ENCODE assay signal across 21 cellular contexts in the genomic region with DNA sequence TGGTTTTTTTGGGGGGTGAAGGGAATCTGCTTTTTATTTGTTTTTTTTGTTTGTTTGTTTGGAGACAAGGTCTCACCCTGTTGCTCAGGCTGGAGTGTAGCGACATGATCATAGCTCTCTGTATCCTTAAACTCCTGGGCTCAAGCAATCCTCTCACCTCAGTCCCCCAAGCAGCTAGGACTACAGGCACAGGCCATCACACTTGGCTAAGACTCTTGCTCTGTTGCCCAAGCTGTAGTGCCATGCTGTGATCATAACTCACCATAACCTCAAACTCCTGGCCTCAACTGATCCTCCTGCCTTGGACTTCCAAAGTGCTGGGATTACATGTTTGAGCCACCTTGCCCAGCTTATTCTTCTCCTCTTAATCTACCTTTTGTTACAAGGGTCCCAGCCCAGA. TPM values are rescaled to one million over a fixed set of nuclear protein-coding genes. Genes with fewer than 3 reads are reported as not detected.
DNase-seq lines count a peak whose midpoint lies in the region; ATAC-seq, FAIRE-seq and TF ChIP-seq lines count a peak whose summit lies in the region.
"Had no signal": no experiment of that assay in that cellular context is flagged by ENCODE, and none has a peak within 500 bp of the region (broad histone marks: within the 10 kb centered on the region; RNA-seq: fewer than 3 reads in every experiment).

No MANE protein-coding gene starts in this region.

- H2BK15ac ChIP-seq in H1 (ENCODE audit: low read length), result no peak overlapping the region

- peak overlapping the region; percentile 88 for H2BK12ac ChIP-seq in H1 (ENCODE audit: low read depth, low read length)

- peak overlapping the region; percentile 22 for H3K56ac ChIP-seq in H1 (replicated peaks; ENCODE audit: insufficient read length, low read depth, low read length)

- no peak overlapping the region for H4K8ac ChIP-seq in H1 (ENCODE audit: extremely low read depth, insufficient read depth, low read length)

- no peak for TF ChIP-seq EP300 in H1 (IDR thresholded peaks at IDR 0.05; ENCODE audit: borderline replicate concordance in 1 of 2, low read depth in 2 of 2, low read length in 2 of 2)

- H2AK5ac ChIP-seq in H1 (ENCODE audit: low read depth, low read length), result peak overlapping the region; percentile 89

- peaks cover 2 to 11% (median 7%) of the 10 kb centered on the region in 3 donors for H3K27me3 Mint-ChIP-seq in immature natural killer cell (ENCODE audit: low read depth in 3 of 3)

- ATAC-seq in mucosa of descending colon (peak; percentile 35), GM18520 (IDR thresholded peaks at IDR 0.05; ENCODE audit: unreplicated experiment) (no peak)
- ATAC-seq in activated naive CD4-positive, alpha-beta T cell treated with anti-CD3 and anti-CD28 coated beads, Interleukin-2, amount 50 U/mL, for 72 hours, result no peak
- ATAC-seq: gastroesophageal sphincter had no signal

- 90% methylated on average over 1 of the region's 1 CpG for WGBS in HUES64
- 15% methylated on average over 1 of the region's 1 CpG; no CpG with 5 or more reads in 1 of the 2 experiments for WGBS in H1 (ENCODE audit: extremely low coverage in 1 of 2, insufficient coverage in 1 of 2, insufficient read length in 1 of 2, insufficient replicate concordance in 2 of 2, low coverage in 1 of 2, low lambda C conversion rate in 2 of 2, missing lambda C conversion rate in 1 of 2), 2 experiments

- no peaks in the 10 kb centered on the region for H3K9me3 Mint-ChIP-seq in activated naive CD4-positive, alpha-beta T cell treated with anti-CD3 and anti-CD28 coated beads, Interleukin-2, amount 50 U/mL, for 72 hours
- H3K9me3 Mint-ChIP-seq in immature natural killer cell, result no peaks in the 10 kb centered on the region
- H3K9me3 Mint-ChIP-seq: activated CD4-positive, alpha-beta memory T cell treated with anti-CD3 and anti-CD28 coated beads, Interleukin-2, amount 10 ng/mL, durations not matched to agents 7 days and 5 days had no signal

- H3K79me2 ChIP-seq in ACC112 (ENCODE audit: control insufficient read depth, insufficient read depth, low read length, unreplicated experiment) (peaks cover 59% of the 10 kb centered on the region), H1 (ENCODE audit: control insufficient read depth in 1 of 2, insufficient read depth in 2 of 2, low read length in 2 of 2) (peaks cover 12 to 61% of the 10 kb centered on the region in 2 experiments; a peak in 3 of 4 replicates)

- intact Hi-C loops in mucosa of descending colon (cut with DNase I, micrococcal nuclease), result no loop called here

- H2BK120ac ChIP-seq in H1 (replicated peaks; ENCODE audit: low read depth, low read length), result peak overlapping the region; percentile 70

- H2AFZ ChIP-seq in ACC112 (ENCODE audit: low read length, unreplicated experiment) (no peak overlapping the region), H1 (ENCODE audit: low read length) (no peak overlapping the region)

- H3K9ac ChIP-seq in HUES64 (ENCODE audit: low read depth, low read length) (peak overlapping the region; percentile 64), H1 (replicated peaks in 1 of 4; ENCODE audit: extremely low read depth in 1 of 4, low read depth in 3 of 4, low read length in 3 of 4) (peak overlapping the region in 3 of 4 experiments; percentile 35 to 67 (median 65); a peak in 3 of 7 replicates)

- no peak overlapping the region for H3K4me3 Mint-ChIP-seq in immature natural killer cell
- H3K4me3 Mint-ChIP-seq: activated CD4-positive, alpha-beta memory T cell treated with anti-CD3 and anti-CD28 coated beads, Interleukin-2, amount 10 ng/mL, durations not matched to agents 7 days and 5 days had no signal

- H3K23me2 ChIP-seq in H1 (ENCODE audit: low read depth, low read length), result no peaks in the 10 kb centered on the region

- H3K9me3 ChIP-seq in HUES64 (ENCODE audit: insufficient read depth, low read depth, low read length) (no peaks in the 10 kb centered on the region), H1 (ENCODE audit: insufficient read depth in 2 of 2, low read depth in 1 of 2, low read length in 1 of 2) (no peaks in the 10 kb centered on the region), mucosa of descending colon (no peaks in the 10 kb centered on the region)
- H3K9me3 ChIP-seq: BLaER1 treated with 17β-estradiol and CSF1 and Interleukin-3, amounts not matched to agents 10 nM and 100 nM; esophagus squamous epithelium; gastroesophageal sphincter; MG63; ovary had no signal

- no peak overlapping the region for H3K23ac ChIP-seq in H1 (ENCODE audit: insufficient read length)

- H3K36me3 ChIP-seq in ACC112 (ENCODE audit: insufficient read depth, low read length), result no peaks in the 10 kb centered on the region
- H3K36me3 ChIP-seq in HUES64 (ENCODE audit: insufficient read depth, low read length), result 0 out of 2 replicates have a peak, but pooled peaks cover 2% of the 10 kb centered on the region
- H3K36me3 ChIP-seq in H1 (ENCODE audit: control insufficient read depth in 2 of 4, insufficient read depth in 4 of 4, low read length in 3 of 4), result peaks cover 0 to 6% (median under 1%) of the 10 kb centered on the region in 4 experiments; a peak in 3 of 8 replicates
- H3K36me3 ChIP-seq in mucosa of descending colon (ENCODE audit: low read depth), result no peaks in the 10 kb centered on the region
- H3K36me3 ChIP-seq: brain microvascular endothelial cell, esophagus squamous epithelium, gastroesophageal sphincter, MG63, ovary had no signal

- H3K27ac ChIP-seq in ACC112 (ENCODE audit: low read depth, low read length) (peak overlapping the region; percentile 33), HUES64 (ENCODE audit: low read depth, low read length) (peak overlapping the region; percentile 99), H1 (ENCODE audit: low read depth, low read length) (peak overlapping the region; percentile 97)
- H3K27ac ChIP-seq: brain microvascular endothelial cell, coronary artery, esophagus squamous epithelium, gastroesophageal sphincter, ovary, RWPE1 had no signal

- POLR2A ChIA-PET in H1 (lab: Charles Lee; ENCODE audit: partially characterized antibody), result interaction anchor here (0.8 to 3.2 kb wide), 24 partner anchors 9 to 106 kb away, joined by 3 to 23 read pairs (median 6); partner anchors contain the start of genes EIF2AK4, FSIP1 and GPR176

- peak overlapping the region; percentile 0 for H3K14ac ChIP-seq in H1 (ENCODE audit: insufficient read length)

- H4K5ac ChIP-seq in H1 (ENCODE audit: insufficient read length, low read depth, low read length), result peak overlapping the region; percentile 41

- peak overlapping the region; percentile 95 for H4K91ac ChIP-seq in H1 (replicated peaks; ENCODE audit: insufficient read length, low read length)

- no peak overlapping the region for H3K27ac Mint-ChIP-seq in activated naive CD4-positive, alpha-beta T cell treated with anti-CD3 and anti-CD28 coated beads, Interleukin-2, amount 50 U/mL, for 72 hours
- no peak overlapping the region for H3K27ac Mint-ChIP-seq in immature natural killer cell
- H3K27ac Mint-ChIP-seq: activated CD4-positive, alpha-beta memory T cell treated with anti-CD3 and anti-CD28 coated beads, Interleukin-2, amount 10 ng/mL, durations not matched to agents 7 days and 5 days had no signal

- TF ChIP-seq CTCF in H1 (IDR thresholded peaks at IDR 0.05; ENCODE audit: control extremely low read depth in 1 of 3, insufficient read depth in 1 of 3, low read depth in 1 of 3, low read length in 3 of 3), result no peak
- no peak for TF ChIP-seq CTCF in mucosa of descending colon (IDR thresholded peaks at IDR 0.05)

- H3K4me1 ChIP-seq in ACC112 (ENCODE audit: control insufficient read depth, insufficient read depth, low read length, unreplicated experiment) (peaks cover 34% of the 10 kb centered on the region), HUES64 (ENCODE audit: insufficient read depth, low read length) (peaks cover 80% of the 10 kb centered on the region), H1 (replicated peaks in 1 of 4; ENCODE audit: control insufficient read depth in 3 of 4, insufficient read depth in 4 of 4, low read length in 3 of 4) (peaks cover 5 to 49% (median 47%) of the 10 kb centered on the region in 4 experiments), mucosa of descending colon (ENCODE audit: low read depth) (peaks cover 20% of the 10 kb centered on the region)
- H3K4me1 ChIP-seq: esophagus squamous epithelium, gastroesophageal sphincter had no signal

- no peak for FAIRE-seq in H1 (lab: Jason Lieb, UNC)
- FAIRE-seq: D721Med had no signal

- no peaks in the 10 kb centered on the region for H3K4me1 Mint-ChIP-seq in immature natural killer cell
- H3K4me1 Mint-ChIP-seq: activated CD4-positive, alpha-beta memory T cell treated with anti-CD3 and anti-CD28 coated beads, Interleukin-2, amount 10 ng/mL, durations not matched to agents 7 days and 5 days had no signal

- H3K4me3 ChIP-seq in ACC112 (ENCODE audit: low read depth, low read length) (no peak overlapping the region), HUES64 (ENCODE audit: low read length) (no peak overlapping the region), H1 (ENCODE audit: extremely low read depth in 1 of 4, insufficient read depth in 2 of 4, low read depth in 3 of 4, low read length in 4 of 4) (peak overlapping the region in 1 of 4 experiments; percentile 36; a peak in 1 of 8 replicates), mucosa of descending colon (no peak overlapping the region)
- H3K4me3 ChIP-seq: BLaER1 treated with 17β-estradiol and CSF1 and Interleukin-3, amounts not matched to agents 10 nM and 100 nM; coronary artery; esophagus squamous epithelium; gastroesophageal sphincter; MG63; ovary had no signal

- peak overlapping the region; percentile 61 for H3K4me2 ChIP-seq in H1 (ENCODE audit: insufficient read depth in 1 of 2, low read depth in 2 of 2, low read length in 2 of 2)
- H3K4me2 ChIP-seq: BLaER1 treated with 17β-estradiol and CSF1 and Interleukin-3, amounts not matched to agents 10 nM and 100 nM had no signal

- no peaks in the 10 kb centered on the region for H3K36me3 Mint-ChIP-seq in activated naive CD4-positive, alpha-beta T cell treated with anti-CD3 and anti-CD28 coated beads, Interleukin-2, amount 50 U/mL, for 72 hours
- H3K36me3 Mint-ChIP-seq in immature natural killer cell, result no peaks in the 10 kb centered on the region

- H4K20me1 ChIP-seq in H1 (replicated peaks in 1 of 2; ENCODE audit: control insufficient read depth in 1 of 2, insufficient read depth in 2 of 2, low read length in 2 of 2), result no peaks in the 10 kb centered on the region

- H3K27me3 ChIP-seq in ACC112 (ENCODE audit: insufficient read depth, low read length) (no peaks in the 10 kb centered on the region), HUES64 (ENCODE audit: insufficient read depth, low read length) (no peaks in the 10 kb centered on the region), H1 (replicated peaks in 1 of 4; ENCODE audit: control insufficient read depth in 3 of 4, extremely low read depth in 1 of 4, insufficient read depth in 3 of 4, low read length in 3 of 4) (no peaks in the 10 kb centered on the region)
- H3K27me3 ChIP-seq: BLaER1 treated with 17β-estradiol and CSF1 and Interleukin-3, amounts not matched to agents 10 nM and 100 nM; brain microvascular endothelial cell; esophagus squamous epithelium; gastroesophageal sphincter; MG63; ovary had no signal

- H3K79me1 ChIP-seq in H1 (ENCODE audit: low read depth, low read length), result peaks cover 4% of the 10 kb centered on the region

- TF ChIP-seq POLR2A in H1 (IDR thresholded peaks at IDR 0.05; ENCODE audit: control extremely low read depth in 1 of 2, low read depth in 2 of 2, low read length in 2 of 2), result peak in 1 of 2 experiments; percentile 65; a peak in 1 of 3 replicates

- no peak for DNase-seq in H1 (ENCODE audit: low read depth in 1 of 2, low spot score in 2 of 2)
- DNase-seq in mucosa of descending colon, result peak in 2 of 3 donors; percentile 17 to 24
- no peak for DNase-seq in activated naive CD4-positive, alpha-beta T cell treated with anti-CD3 and anti-CD28 coated beads, Interleukin-2, amount 50 U/mL, for 72 hours (ENCODE audit: low spot score in 2 of 2)
- no peak for DNase-seq in NCI-H82 treated with DMSO at 0.1 percent for 48 hours (lab: John Stamatoyannopoulos, UW; ENCODE audit: unreplicated experiment)
- DNase-seq in immature natural killer cell, result no peak
- DNase-seq: activated CD4-positive, alpha-beta memory T cell treated with anti-CD3 and anti-CD28 coated beads, Interleukin-2, amount 10 ng/mL, durations not matched to agents 7 days and 5 days; activated gamma-delta T cell treated with Interleukin-2 at 50 U/mL for 16 hours; esophagus squamous epithelium; NCI-H524 treated with DMSO at 0.1 percent for 48 hours; ovary; T-helper 9 cell had no signal

- H2BK20ac ChIP-seq in H1 (ENCODE audit: low read length), result peak overlapping the region; percentile 36

- H3K18ac ChIP-seq in H1 (ENCODE audit: extremely low read depth, low read length), result peak overlapping the region; percentile 27

- CTCF ChIA-PET in H1 (lab: Charles Lee; ENCODE audit: partially characterized antibody), result interaction anchor here (0.7 to 3.2 kb wide), 20 partner anchors 7 to 91 kb away, joined by 3 to 10 read pairs (median 4); partner anchors contain the start of gene GPR176

- no peak for TF ChIP-seq RAD21 in H1 (IDR thresholded peaks at IDR 0.05 in 1 of 2, conservative IDR thresholded peaks at IDR 0.05 in 1 of 2; ENCODE audit: low read depth in 2 of 2, low read length in 2 of 2)

- no peak overlapping the region for H3K4ac ChIP-seq in H1 (replicated peaks; ENCODE audit: insufficient read length, low read depth, low read length)

- peak overlapping the region; percentile 94 for H2BK5ac ChIP-seq in H1 (ENCODE audit: low read depth, low read length)

RNA-seq across cellular contexts. Expression of gene GPR176, which starts 31.8 kb away (rescaled TPM):
- polyA plus RNA-seq in HUES64 (2013, experiment 1 of 2), result 56.6 TPM
- polyA plus RNA-seq in HUES64 (2013, experiment 2 of 2), result 50.8 TPM
- 190 and 198 TPM in 2 replicates for total RNA-seq in H1 (2021; fragmentation: NEBNext Ultra II Directional; extraction: Animal tissue kit (Norgen Biotek cat#: 25700))
- polyA plus RNA-seq in H1 (2011; rRNA removed) (281 and 318 TPM in 2 replicates), immature natural killer cell (under 1 TPM in 1 of 3 donors, not detected in 2; 0.07 TPM)
- polyA plus RNA-seq in H1 (2011; cell fraction: cytosol; rRNA removed), result 189 TPM
- 347 TPM for polyA plus RNA-seq in H1 (2011; cell fraction: nucleus; rRNA removed)
- 147 to 191 TPM (median 166 TPM) in 4 replicates for polyA plus RNA-seq in H1 (2012, experiment 1 of 2)
- 130 TPM for polyA plus RNA-seq in H1 (2012, experiment 2 of 2)
- polyA plus RNA-seq in H1 (2013, experiment 1 of 2), result 98.7 TPM
- 108 TPM for polyA plus RNA-seq in H1 (2013, experiment 2 of 2)
- polyA minus RNA-seq in H1 (2011; rRNA and poly(A)+ RNA removed), result 732 and 803 TPM in 2 replicates
- 146 TPM for polyA minus RNA-seq in H1 (2011; cell fraction: cytosol; rRNA and poly(A)+ RNA removed)
- 175 TPM for polyA minus RNA-seq in H1 (2011; cell fraction: nucleus; rRNA and poly(A)+ RNA removed)
- total RNA-seq in mucosa of descending colon, result 1 to 10 TPM in 2 of 3 donors, under 1 TPM in 1; 0.32 to 4.9 (median 1.2) TPM
- total RNA-seq in activated naive CD4-positive, alpha-beta T cell treated with anti-CD3 and anti-CD28 coated beads, Interleukin-2, amount 50 U/mL, for 72 hours, result under 1 TPM; 0.41 to 0.47 TPM

RNA-seq across cellular contexts. Expression of gene EIF2AK4, which starts 45.7 kb away (rescaled TPM):
- polyA plus RNA-seq in HUES64 (2013, experiment 1 of 2), result 60.4 TPM
- polyA plus RNA-seq in HUES64 (2013, experiment 2 of 2), result 62.4 TPM
- 96.9 and 105 TPM in 2 replicates for total RNA-seq in H1 (2021; fragmentation: NEBNext Ultra II Directional; extraction: Animal tissue kit (Norgen Biotek cat#: 25700))
- 61.0 and 67.9 TPM in 2 replicates for polyA plus RNA-seq in H1 (2011; rRNA removed)
- 83.0 TPM for polyA plus RNA-seq in H1 (2011; cell fraction: cytosol; rRNA removed)
- polyA plus RNA-seq in H1 (2011; cell fraction: nucleus; rRNA removed), result 87.0 TPM
- 60.3 to 83.0 TPM (median 69.7 TPM) in 4 replicates for polyA plus RNA-seq in H1 (2012, experiment 1 of 2)
- 12.0 TPM for polyA plus RNA-seq in H1 (2012, experiment 2 of 2)
- 116 TPM for polyA plus RNA-seq in H1 (2013, experiment 1 of 2)
- polyA plus RNA-seq in H1 (2013, experiment 2 of 2), result 128 TPM
- 169 TPM in 2 replicates for polyA minus RNA-seq in H1 (2011; rRNA and poly(A)+ RNA removed)
- 67.4 TPM for polyA minus RNA-seq in H1 (2011; cell fraction: cytosol; rRNA and poly(A)+ RNA removed)
- 162 TPM for polyA minus RNA-seq in H1 (2011; cell fraction: nucleus; rRNA and poly(A)+ RNA removed)
- total RNA-seq in mucosa of descending colon, result 10 to 100 TPM; 17.3 to 31.2 (median 23.9) TPM
- 10 to 100 TPM; 32.1 to 39.0 TPM for total RNA-seq in activated naive CD4-positive, alpha-beta T cell treated with anti-CD3 and anti-CD28 coated beads, Interleukin-2, amount 50 U/mL, for 72 hours
- polyA plus RNA-seq in immature natural killer cell, result 10 to 100 TPM; 14.9 to 18.5 (median 15.4) TPM

Comparison
In these comparisons a context has a peak if more than half of its experiments do, and no peak if none do; other contexts are left out.
1. H3K27ac ChIP-seq: peak in every context shown above with its lines; median percentile 99 in HUES64; 97 in H1; 33 in ACC112.
2. DNase-seq: peak in mucosa of descending colon (2 of 3); none in H1 (0 of 2), activated naive CD4-positive, alpha-beta T cell treated with anti-CD3 and anti-CD28 coated beads, Interleukin-2, amount 50 U/mL, for 72 hours (0 of 2), NCI-H82 treated with DMSO at 0.1 percent for 48 hours (single experiment) and immature natural killer cell (0 of 3).
3. RNA of gene GPR176, which starts 31.8 kb away (total RNA-seq): 190 to 198 TPM in H1; 0.32 to 4.9 TPM in mucosa of descending colon and 0.41 to 0.47 TPM in activated naive CD4-positive, alpha-beta T cell treated with anti-CD3 and anti-CD28 coated beads, Interleukin-2, amount 50 U/mL, for 72 hours; every median in the first group is over 10 times any median in the second.